In genomic region chr3:57544181-57545125, GRCh38 we compare ENCODE assay signal across 1 cellular context.
TF ChIP-seq lines count a peak whose summit lies in the region.

DNAH12 (minus strand) TSS chr3:57544344; CDS start chr3:57542870, 1,474 bp downstream.

TF ChIP-seq in HepG2, 621 proteins besides CTCF, POLR2A, EP300 and RAD21 (continued from another document):
- TF ChIP-seq ZBTB2 (CRISPR knock-in tag; IDR thresholded peaks at IDR 0.05; ENCODE audit: low read depth) (no peak), TFDP1 (CRISPR knock-in tag; IDR thresholded peaks at IDR 0.05; ENCODE audit: borderline replicate concordance) (no peak), KAT8 (CRISPR knock-in tag; IDR thresholded peaks at IDR 0.05) (no peak), KDM2A (CRISPR knock-in tag; IDR thresholded peaks at IDR 0.05; ENCODE audit: borderline replicate concordance, low read depth) (peak; percentile 47; the same call in 1 of the 2 replicates), ONECUT2 (CRISPR knock-in tag; IDR thresholded peaks at IDR 0.05) (no peak), RFX3 (CRISPR knock-in tag; IDR thresholded peaks at IDR 0.05) (peak; percentile 84), CAMTA2 (CRISPR knock-in tag; IDR thresholded peaks at IDR 0.05; ENCODE audit: borderline replicate concordance) (no peak), ZNF232 (CRISPR knock-in tag; IDR thresholded peaks at IDR 0.05; ENCODE audit: borderline replicate concordance) (no peak), MAFK (conservative IDR thresholded peaks at IDR 0.05 in 1 of 2, IDR thresholded peaks at IDR 0.05 in 1 of 2; ENCODE audit: low read length in 2 of 2) (peak; percentile 50 to 71; a peak in 2 of 4 replicates), ESRRA (CRISPR knock-in tag; IDR thresholded peaks at IDR 0.05; ENCODE audit: low read depth) (no peak)
TF ChIP-seq in HepG2: peak in this region for 17.
